ENCODE assay signal across 8 cellular contexts in the genomic region with DNA sequence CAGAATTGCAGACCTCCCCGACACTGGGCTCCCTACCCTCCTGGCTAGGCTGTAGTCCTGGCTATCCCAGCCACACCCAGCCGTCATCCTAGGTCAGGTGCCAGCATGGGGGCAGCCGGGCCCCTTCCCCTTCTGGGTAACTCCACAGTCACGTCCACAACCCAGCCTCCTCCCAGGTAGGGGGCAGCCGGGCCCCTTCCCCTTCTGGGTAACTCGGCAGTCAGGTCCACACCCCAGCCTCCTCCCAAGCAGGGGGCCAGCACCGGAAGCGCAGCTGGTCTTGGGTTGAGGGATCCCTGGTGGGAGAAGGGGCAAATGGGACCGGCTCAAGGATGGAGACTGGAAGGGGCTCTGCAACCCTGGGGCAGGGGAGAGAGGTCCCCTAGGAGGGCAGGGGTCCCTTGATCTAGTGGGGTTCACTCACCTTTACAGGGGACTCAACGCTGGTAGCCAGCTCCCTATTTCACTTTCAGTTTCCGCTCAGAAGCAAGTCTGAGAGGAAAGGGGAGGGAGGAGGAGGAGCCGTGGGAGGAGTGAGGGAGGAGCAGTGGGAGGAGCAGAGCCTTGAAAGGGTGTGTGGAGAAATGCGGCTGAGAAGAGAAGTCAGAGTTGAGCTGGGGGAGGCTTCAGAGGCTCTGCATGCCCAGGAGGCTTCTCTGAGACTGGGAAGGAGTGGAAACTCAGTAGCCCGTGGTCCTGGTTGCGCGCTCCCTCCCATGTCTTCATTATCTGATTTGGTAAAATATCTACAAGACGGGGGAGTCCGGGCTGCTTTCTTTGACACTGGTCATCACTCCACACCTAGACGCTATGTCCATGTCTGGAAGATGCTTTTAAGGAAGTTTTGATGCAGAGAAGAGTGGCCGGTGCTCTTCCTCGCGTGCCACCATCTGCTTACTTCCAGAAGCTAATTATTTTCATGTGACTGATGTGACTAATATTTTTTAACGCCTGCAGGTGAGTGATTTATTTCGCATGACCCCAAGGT. TPM values are rescaled to one million over a fixed set of nuclear protein-coding genes. Genes with fewer than 3 reads are reported as not detected.
A peak's percentile ranks its signal among the peaks of the same experiment; 100 is the strongest.
DNase-seq lines count a peak whose midpoint lies in the region; ATAC-seq and TF ChIP-seq lines count a peak whose summit lies in the region.

TSS of gene TRIM21 (minus strand) at position 494 of the 988 bp plus-strand sequence. CDS start 3,293 bp downstream, outside the sequence.

- H3K4me3 ChIP-seq in HUES64 (ENCODE audit: low read length) (peak within 1 kb of the TSS; percentile 92), SJCRH30 (peak within 1 kb of the TSS; percentile 70), gastroesophageal sphincter (peak within 1 kb of the TSS; percentile 88 to 99)

- H3K9ac ChIP-seq in HUES64 (ENCODE audit: low read depth, low read length), result peak within 1 kb of the TSS; percentile 61

- H3K9me3 ChIP-seq in HUES64 (ENCODE audit: insufficient read depth, low read depth, low read length), result no peaks in the 10 kb centered on the region
- H3K9me3 ChIP-seq in SJCRH30 (replicated peaks), result no peaks in the 10 kb centered on the region
- peaks cover 0 to 5% (median 0%) of the 10 kb centered on the region in 3 donors for H3K9me3 ChIP-seq in gastroesophageal sphincter

- H3K27me3 ChIP-seq in HUES64 (ENCODE audit: insufficient read depth, low read length), result no peaks in the 10 kb centered on the region
- no peaks in the 10 kb centered on the region for H3K27me3 ChIP-seq in SJCRH30
- H3K27me3 ChIP-seq in gastroesophageal sphincter, result no peaks in the 10 kb centered on the region

- TF ChIP-seq EP300 in gastroesophageal sphincter (IDR thresholded peaks at IDR 0.05), result no peak

- H3K27ac ChIP-seq in HUES64 (ENCODE audit: low read depth, low read length) (no peak within 1 kb of the TSS), SJCRH30 (peak within 1 kb of the TSS; percentile 33), gastroesophageal sphincter (peak within 1 kb of the TSS; percentile 69 to 87 (median 84)), substantia nigra (ENCODE audit: low read depth, low read length, poor library complexity, severe bottlenecking) (peak within 1 kb of the TSS; percentile 37)

- H3K36me3 ChIP-seq in HUES64 (ENCODE audit: insufficient read depth, low read length) (peaks cover 17% of the 10 kb centered on the region), SJCRH30 (no peaks in the 10 kb centered on the region), gastroesophageal sphincter (peaks cover 0 to 21% of the 10 kb centered on the region in 2 donors)

- WGBS in HUES64, result 29% methylated on average over 20 of the region's 24 CpGs
- WGBS in gastroesophageal sphincter (ENCODE audit: low coverage in 1 of 2), 2 donors, result 15 to 17% methylated on average over 10 to 14 of the region's 24 CpGs

- TF ChIP-seq CTCF in gastroesophageal sphincter (IDR thresholded peaks at IDR 0.05), result no peak

- TF ChIP-seq POLR2A in gastroesophageal sphincter (IDR thresholded peaks at IDR 0.05), result peak in 1 of 2 donors; percentile 5

- DNase-seq in DMS53 treated with DMSO at 0.1 percent for 48 hours (lab: John Stamatoyannopoulos, UW; ENCODE audit: unreplicated experiment), result peak; percentile 87
- DNase-seq in SJCRH30, result peak; percentile 74 to 84
- DNase-seq in activated naive CD4-positive, alpha-beta T cell treated with Interleukin-2 at 50 U/mL for 16 hours, result peak; percentile 91
- DNase-seq in non-pigmented ciliary epithelial cell (ENCODE audit: low read depth), result peak; percentile 62
- peak in 47 of 49 donors; percentile 5 to 78 (median 46) for DNase-seq in substantia nigra (lab: John Stamatoyannopoulos, UW)

- H3K4me1 ChIP-seq in HUES64 (ENCODE audit: insufficient read depth, low read length), result 0 out of 2 replicates have a peak, but pooled peaks cover 4% of the 10 kb centered on the region
- peaks cover 4% of the 10 kb centered on the region for H3K4me1 ChIP-seq in SJCRH30
- peaks cover 0 to 28% (median 3%) of the 10 kb centered on the region in 3 donors for H3K4me1 ChIP-seq in gastroesophageal sphincter

- ATAC-seq in GM21447 (IDR thresholded peaks at IDR 0.05; ENCODE audit: unreplicated experiment) (peak; percentile 100), gastroesophageal sphincter (peak; percentile 97)

RNA-seq across cellular contexts. Expression of gene TRIM21, which starts in this region (rescaled TPM):
- polyA plus RNA-seq in HUES64 (2013, experiment 1 of 2), result 8.8 TPM
- polyA plus RNA-seq in HUES64 (2013, experiment 2 of 2), result 12.2 TPM
- total RNA-seq in SJCRH30 (2014; rRNA removed; shearing (Covaris generic)), result 7.5 and 10.2 TPM in 2 replicates
- 10 to 100 TPM; 16.1 to 20.1 (median 17.0) TPM for total RNA-seq in gastroesophageal sphincter
